15 cellular contexts compared by ENCODE assay signal in genomic region chr4:98399915-98400314, GRCh38.
DNase-seq lines count a peak whose midpoint lies in the region; ATAC-seq and TF ChIP-seq lines count a peak whose summit lies in the region.
"Had no signal": no experiment of that assay in that cellular context is flagged by ENCODE, and none has a peak within 500 bp of the region (broad histone marks: within the 10 kb centered on the region; RNA-seq: fewer than 3 reads in every experiment).

No MANE protein-coding gene starts in this region.

- no peak overlapping the region for H3K4me3 Mint-ChIP-seq in activated CD4-positive, alpha-beta T cell treated with anti-CD3 and anti-CD28 coated beads for 36 hours
- H3K4me3 Mint-ChIP-seq in stimulated activated naive CD8-positive, alpha-beta T cell treated with anti-CD3 and anti-CD28 coated beads, Interleukin-15, amount 100 ng/mL, for 72 hours = no peak overlapping the region
- H3K4me3 Mint-ChIP-seq in CD14-positive monocyte = no peak overlapping the region
- H3K4me3 Mint-ChIP-seq: CD4-positive, alpha-beta T cell; GM23338 had no signal

- no peaks in the 10 kb centered on the region for H3K27me3 ChIP-seq in foreskin keratinocyte
- H3K27me3 ChIP-seq: BLaER1 treated with 17β-estradiol and CSF1 and Interleukin-3, amounts not matched to agents 10 nM and 100 nM had no signal

- peaks cover 3% of the 10 kb centered on the region for H3K4me1 Mint-ChIP-seq in activated CD4-positive, alpha-beta T cell treated with anti-CD3 and anti-CD28 coated beads for 36 hours
- H3K4me1 Mint-ChIP-seq in stimulated activated naive CD8-positive, alpha-beta T cell treated with anti-CD3 and anti-CD28 coated beads, Interleukin-15, amount 100 ng/mL, for 72 hours = peaks cover under 1% of the 10 kb centered on the region
- no peaks in the 10 kb centered on the region for H3K4me1 Mint-ChIP-seq in CD14-positive monocyte
- H3K4me1 Mint-ChIP-seq: GM23338 had no signal

- intact Hi-C loops in activated CD4-positive, alpha-beta T cell treated with anti-CD3 and anti-CD28 coated beads for 36 hours (cut with DNase I, micrococcal nuclease) = loop anchor here in 1 of 2 experiments (10.0 kb wide), 1 partner anchor 255 kb away; the partner anchor contains the start of gene STPG2
- intact Hi-C loops in CD14-positive monocyte (cut with micrococcal nuclease) = no loop called here

- no peak for TF ChIP-seq CTCF in foreskin keratinocyte (conservative IDR thresholded peaks at IDR 0.05)
- no peak for TF ChIP-seq CTCF in CD14-positive monocyte (IDR thresholded peaks at IDR 0.05)

- no peak overlapping the region for H3K27ac ChIP-seq in foreskin keratinocyte
- H3K27ac ChIP-seq: BLaER1 treated with 17β-estradiol and CSF1 and Interleukin-3, amounts not matched to agents 10 nM and 100 nM had no signal

- peaks cover 19% of the 10 kb centered on the region for H3K36me3 Mint-ChIP-seq in activated CD4-positive, alpha-beta T cell treated with anti-CD3 and anti-CD28 coated beads for 36 hours (ENCODE audit: low read depth)
- H3K36me3 Mint-ChIP-seq in CD14-positive monocyte = peaks cover 10 to 13% of the 10 kb centered on the region in 2 donors

- no peaks in the 10 kb centered on the region for H3K4me1 ChIP-seq in foreskin keratinocyte
- H3K4me1 ChIP-seq: BLaER1 treated with 17β-estradiol and CSF1 and Interleukin-3, amounts not matched to agents 10 nM and 100 nM had no signal

- peaks cover 21% of the 10 kb centered on the region for H3K9me3 Mint-ChIP-seq in activated CD4-positive, alpha-beta T cell treated with anti-CD3 and anti-CD28 coated beads for 36 hours (ENCODE audit: low read depth)
- H3K9me3 Mint-ChIP-seq in stimulated activated naive CD8-positive, alpha-beta T cell treated with anti-CD3 and anti-CD28 coated beads, Interleukin-15, amount 100 ng/mL, for 72 hours = peaks cover 26 to 30% of the 10 kb centered on the region in 2 donors
- peaks cover 2 to 9% (median 5%) of the 10 kb centered on the region in 7 donors for H3K9me3 Mint-ChIP-seq in CD14-positive monocyte

- no peak overlapping the region for H3K27ac Mint-ChIP-seq in activated CD4-positive, alpha-beta T cell treated with anti-CD3 and anti-CD28 coated beads for 36 hours
- no peak overlapping the region for H3K27ac Mint-ChIP-seq in stimulated activated naive CD8-positive, alpha-beta T cell treated with anti-CD3 and anti-CD28 coated beads, Interleukin-15, amount 100 ng/mL, for 72 hours
- H3K27ac Mint-ChIP-seq in CD14-positive monocyte = peak overlapping the region in 1 of 7 donors; percentile 31
- H3K27ac Mint-ChIP-seq: CD4-positive, alpha-beta T cell; GM23338 had no signal

- POLR2A ChIA-PET in activated CD4-positive, alpha-beta T cell treated with anti-CD3 and anti-CD28 coated beads for 36 hours (lab: Charles Lee) = no interaction called here

- peak; percentile 73 for ATAC-seq in activated CD4-positive, alpha-beta T cell treated with anti-CD3 and anti-CD28 coated beads for 36 hours
- peak; percentile 6 for ATAC-seq in stimulated activated naive CD8-positive, alpha-beta T cell treated with anti-CD3 and anti-CD28 coated beads, Interleukin-15, Interleukin-2, amounts not matched to agents 100 U/mL and 50 U/mL, for 24 hours
- ATAC-seq in stimulated activated naive CD8-positive, alpha-beta T cell treated with anti-CD3 and anti-CD28 coated beads, Interleukin-15, amount 100 ng/mL, for 72 hours = no peak
- ATAC-seq in foreskin keratinocyte = peak; percentile 44
- ATAC-seq: GM23338 had no signal

- CTCF ChIA-PET in activated CD4-positive, alpha-beta T cell treated with anti-CD3 and anti-CD28 coated beads for 36 hours (lab: Charles Lee) = interaction anchor here (1.4 kb wide), 1 partner anchor 10 kb away, joined by 4 read pairs; no protein-coding TSS in a partner anchor

- peak; percentile 5 for DNase-seq in activated CD4-positive, alpha-beta T cell treated with anti-CD3 and anti-CD28 coated beads for 36 hours
- DNase-seq in activated CD4-positive, alpha-beta T cell treated with anti-CD3 and anti-CD28 coated beads for 1 hour = no peak
- DNase-seq in stimulated activated naive CD8-positive, alpha-beta T cell treated with anti-CD3 and anti-CD28 coated beads, Interleukin-15, Interleukin-2, amounts not matched to agents 100 U/mL and 50 U/mL, for 24 hours = no peak
- no peak for DNase-seq in stimulated activated naive CD8-positive, alpha-beta T cell treated with anti-CD3 and anti-CD28 coated beads, Interleukin-15, amount 100 ng/mL, for 72 hours
- DNase-seq in foreskin keratinocyte (peak in 1 of 2 donors; percentile 20), DMS153 (lab: John Stamatoyannopoulos, UW) (no peak), CD14-positive monocyte (ENCODE audit: low spot score) (no peak)
- DNase-seq: 8988T; Calu3; CD4-positive, alpha-beta T cell; DMS 273 treated with DMSO at 0.1 percent for 48 hours; DMS79; H7 had no signal

- H3K27me3 Mint-ChIP-seq in activated CD4-positive, alpha-beta T cell treated with anti-CD3 and anti-CD28 coated beads for 36 hours = no peaks in the 10 kb centered on the region
- no peaks in the 10 kb centered on the region for H3K27me3 Mint-ChIP-seq in stimulated activated naive CD8-positive, alpha-beta T cell treated with anti-CD3 and anti-CD28 coated beads, Interleukin-15, amount 100 ng/mL, for 72 hours
- no peaks in the 10 kb centered on the region for H3K27me3 Mint-ChIP-seq in CD14-positive monocyte (ENCODE audit: low read depth in 3 of 3)
- H3K27me3 Mint-ChIP-seq: CD4-positive, alpha-beta T cell had no signal
